In the genomic region with DNA sequence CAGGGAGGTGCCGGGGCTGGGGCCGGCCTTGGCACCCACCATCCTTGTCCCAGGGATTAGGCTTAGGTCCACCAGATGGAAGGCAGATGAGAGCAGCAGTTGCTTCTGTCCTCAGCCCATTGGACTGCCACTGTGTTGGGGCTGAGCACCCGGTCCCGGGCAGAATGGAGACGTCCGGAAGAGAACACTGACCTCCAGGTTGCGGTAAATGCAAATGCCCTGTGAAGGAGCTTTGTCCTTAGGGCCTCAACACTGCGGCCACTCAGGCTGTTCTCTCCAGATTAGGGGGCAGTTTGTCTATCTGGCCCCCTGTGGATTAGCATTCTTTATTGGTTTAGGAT, we compare ENCODE assay signal across 1 cellular context.
TF ChIP-seq lines count a peak whose summit lies in the region.

Gene SERINC4 (minus strand): TSS at position 276 of the 341 bp plus-strand sequence. CDS start 234 bp downstream, at position 42.

TF ChIP-seq in GM12878, 131 proteins besides CTCF, POLR2A, EP300 and RAD21 (continued from another document):
- TF ChIP-seq E2F8 (IDR thresholded peaks at IDR 0.05; ENCODE audit: low read depth, partially characterized antibody) = no peak
- no peak for TF ChIP-seq RAD51 (IDR thresholded peaks at IDR 0.05)
- TF ChIP-seq, protein P1, sequence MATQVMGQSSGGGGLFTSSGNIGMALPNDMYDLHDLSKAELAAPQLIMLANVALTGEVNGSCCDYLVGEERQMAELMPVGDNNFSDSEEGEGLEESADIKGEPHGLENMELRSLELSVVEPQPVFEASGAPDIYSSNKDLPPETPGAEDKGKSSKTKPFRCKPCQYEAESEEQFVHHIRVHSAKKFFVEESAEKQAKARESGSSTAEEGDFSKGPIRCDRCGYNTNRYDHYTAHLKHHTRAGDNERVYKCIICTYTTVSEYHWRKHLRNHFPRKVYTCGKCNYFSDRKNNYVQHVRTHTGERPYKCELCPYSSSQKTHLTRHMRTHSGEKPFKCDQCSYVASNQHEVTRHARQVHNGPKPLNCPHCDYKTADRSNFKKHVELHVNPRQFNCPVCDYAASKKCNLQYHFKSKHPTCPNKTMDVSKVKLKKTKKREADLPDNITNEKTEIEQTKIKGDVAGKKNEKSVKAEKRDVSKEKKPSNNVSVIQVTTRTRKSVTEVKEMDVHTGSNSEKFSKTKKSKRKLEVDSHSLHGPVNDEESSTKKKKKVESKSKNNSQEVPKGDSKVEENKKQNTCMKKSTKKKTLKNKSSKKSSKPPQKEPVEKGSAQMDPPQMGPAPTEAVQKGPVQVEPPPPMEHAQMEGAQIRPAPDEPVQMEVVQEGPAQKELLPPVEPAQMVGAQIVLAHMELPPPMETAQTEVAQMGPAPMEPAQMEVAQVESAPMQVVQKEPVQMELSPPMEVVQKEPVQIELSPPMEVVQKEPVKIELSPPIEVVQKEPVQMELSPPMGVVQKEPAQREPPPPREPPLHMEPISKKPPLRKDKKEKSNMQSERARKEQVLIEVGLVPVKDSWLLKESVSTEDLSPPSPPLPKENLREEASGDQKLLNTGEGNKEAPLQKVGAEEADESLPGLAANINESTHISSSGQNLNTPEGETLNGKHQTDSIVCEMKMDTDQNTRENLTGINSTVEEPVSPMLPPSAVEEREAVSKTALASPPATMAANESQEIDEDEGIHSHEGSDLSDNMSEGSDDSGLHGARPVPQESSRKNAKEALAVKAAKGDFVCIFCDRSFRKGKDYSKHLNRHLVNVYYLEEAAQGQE (IDR thresholded peaks at IDR 0.05; ENCODE audit: low read depth, low read length) = no peak
- TF ChIP-seq SIX5 (IDR thresholded peaks at IDR 0.05; ENCODE audit: low read depth, low read length, severe bottlenecking) = no peak
- TF ChIP-seq, protein P2, sequence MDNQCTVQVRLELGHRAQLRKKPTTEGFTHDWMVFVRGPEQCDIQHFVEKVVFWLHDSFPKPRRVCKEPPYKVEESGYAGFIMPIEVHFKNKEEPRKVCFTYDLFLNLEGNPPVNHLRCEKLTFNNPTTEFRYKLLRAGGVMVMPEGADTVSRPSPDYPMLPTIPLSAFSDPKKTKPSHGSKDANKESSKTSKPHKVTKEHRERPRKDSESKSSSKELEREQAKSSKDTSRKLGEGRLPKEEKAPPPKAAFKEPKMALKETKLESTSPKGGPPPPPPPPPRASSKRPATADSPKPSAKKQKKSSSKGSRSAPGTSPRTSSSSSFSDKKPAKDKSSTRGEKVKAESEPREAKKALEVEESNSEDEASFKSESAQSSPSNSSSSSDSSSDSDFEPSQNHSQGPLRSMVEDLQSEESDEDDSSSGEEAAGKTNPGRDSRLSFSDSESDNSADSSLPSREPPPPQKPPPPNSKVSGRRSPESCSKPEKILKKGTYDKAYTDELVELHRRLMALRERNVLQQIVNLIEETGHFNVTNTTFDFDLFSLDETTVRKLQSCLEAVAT (IDR thresholded peaks at IDR 0.05) = no peak
- TF ChIP-seq KDM1A (IDR thresholded peaks at IDR 0.05; ENCODE audit: borderline replicate concordance) = no peak
- TF ChIP-seq, protein P3, sequence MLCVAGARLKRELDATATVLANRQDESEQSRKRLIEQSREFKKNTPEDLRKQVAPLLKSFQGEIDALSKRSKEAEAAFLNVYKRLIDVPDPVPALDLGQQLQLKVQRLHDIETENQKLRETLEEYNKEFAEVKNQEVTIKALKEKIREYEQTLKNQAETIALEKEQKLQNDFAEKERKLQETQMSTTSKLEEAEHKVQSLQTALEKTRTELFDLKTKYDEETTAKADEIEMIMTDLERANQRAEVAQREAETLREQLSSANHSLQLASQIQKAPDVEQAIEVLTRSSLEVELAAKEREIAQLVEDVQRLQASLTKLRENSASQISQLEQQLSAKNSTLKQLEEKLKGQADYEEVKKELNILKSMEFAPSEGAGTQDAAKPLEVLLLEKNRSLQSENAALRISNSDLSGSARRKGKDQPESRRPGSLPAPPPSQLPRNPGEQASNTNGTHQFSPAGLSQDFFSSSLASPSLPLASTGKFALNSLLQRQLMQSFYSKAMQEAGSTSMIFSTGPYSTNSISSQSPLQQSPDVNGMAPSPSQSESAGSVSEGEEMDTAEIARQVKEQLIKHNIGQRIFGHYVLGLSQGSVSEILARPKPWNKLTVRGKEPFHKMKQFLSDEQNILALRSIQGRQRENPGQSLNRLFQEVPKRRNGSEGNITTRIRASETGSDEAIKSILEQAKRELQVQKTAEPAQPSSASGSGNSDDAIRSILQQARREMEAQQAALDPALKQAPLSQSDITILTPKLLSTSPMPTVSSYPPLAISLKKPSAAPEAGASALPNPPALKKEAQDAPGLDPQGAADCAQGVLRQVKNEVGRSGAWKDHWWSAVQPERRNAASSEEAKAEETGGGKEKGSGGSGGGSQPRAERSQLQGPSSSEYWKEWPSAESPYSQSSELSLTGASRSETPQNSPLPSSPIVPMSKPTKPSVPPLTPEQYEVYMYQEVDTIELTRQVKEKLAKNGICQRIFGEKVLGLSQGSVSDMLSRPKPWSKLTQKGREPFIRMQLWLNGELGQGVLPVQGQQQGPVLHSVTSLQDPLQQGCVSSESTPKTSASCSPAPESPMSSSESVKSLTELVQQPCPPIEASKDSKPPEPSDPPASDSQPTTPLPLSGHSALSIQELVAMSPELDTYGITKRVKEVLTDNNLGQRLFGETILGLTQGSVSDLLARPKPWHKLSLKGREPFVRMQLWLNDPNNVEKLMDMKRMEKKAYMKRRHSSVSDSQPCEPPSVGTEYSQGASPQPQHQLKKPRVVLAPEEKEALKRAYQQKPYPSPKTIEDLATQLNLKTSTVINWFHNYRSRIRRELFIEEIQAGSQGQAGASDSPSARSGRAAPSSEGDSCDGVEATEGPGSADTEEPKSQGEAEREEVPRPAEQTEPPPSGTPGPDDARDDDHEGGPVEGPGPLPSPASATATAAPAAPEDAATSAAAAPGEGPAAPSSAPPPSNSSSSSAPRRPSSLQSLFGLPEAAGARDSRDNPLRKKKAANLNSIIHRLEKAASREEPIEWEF (IDR thresholded peaks at IDR 0.05; ENCODE audit: insufficient replicate concordance, low read depth, low read length) = no peak
TF ChIP-seq in GM12878: peak in this region for 0.
